Comparison of ENCODE assay signal across 32 cellular contexts in the genomic region with DNA sequence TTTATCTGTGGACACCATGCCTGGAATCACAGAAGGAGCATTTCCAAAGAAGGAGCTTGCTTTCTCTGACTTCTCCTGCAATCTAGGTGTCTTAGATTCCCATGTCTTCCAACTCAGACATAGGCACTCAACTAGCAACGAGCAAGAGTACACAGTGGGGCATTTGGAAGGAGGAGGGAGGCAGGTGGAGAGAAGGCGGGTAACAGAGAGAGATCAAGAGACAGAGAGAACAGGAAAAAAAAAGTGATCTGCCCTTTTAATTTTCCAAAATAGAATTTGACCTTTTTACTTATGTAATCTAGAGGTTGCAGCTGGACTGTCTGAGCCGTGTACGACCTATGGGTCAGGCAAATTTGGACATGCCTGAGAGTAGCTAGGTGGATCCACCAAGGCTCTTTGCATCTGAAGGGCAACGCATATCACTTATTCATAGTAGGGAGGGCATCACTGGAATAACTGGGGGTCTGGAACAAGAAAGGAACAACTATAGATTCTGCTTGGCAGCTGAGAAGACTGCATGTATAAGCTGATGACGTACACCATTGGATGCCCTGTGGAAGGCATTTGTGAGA.
"Had no signal": no experiment of that assay in that cellular context is flagged by ENCODE, and none has a peak within 500 bp of the region (broad histone marks: within the 10 kb centered on the region; RNA-seq: fewer than 3 reads in every experiment).

No MANE protein-coding gene starts in this region.

- H3K27ac Mint-ChIP-seq: activated CD4-positive, alpha-beta T cell treated with anti-CD3 and anti-CD28 coated beads, Interleukin-2, amount 10 ng/mL, durations not matched to agents 7 days and 5 days; activated CD8-positive, alpha-beta T cell treated with anti-CD3 and anti-CD28 coated beads for 36 hours; activated naive CD8-positive, alpha-beta T cell; activated T-helper 17 cell treated with anti-CD3 and anti-CD28 coated beads, Interleukin-2, amount 50 U/mL, for 72 hours; effector memory CD8-positive, alpha-beta T cell had no signal

- H3K27me3 Mint-ChIP-seq: activated CD4-positive, alpha-beta T cell treated with anti-CD3 and anti-CD28 coated beads, Interleukin-2, amount 10 ng/mL, durations not matched to agents 7 days and 5 days; activated CD8-positive, alpha-beta T cell treated with anti-CD3 and anti-CD28 coated beads for 36 hours; activated naive CD8-positive, alpha-beta T cell; activated T-helper 17 cell treated with anti-CD3 and anti-CD28 coated beads, Interleukin-2, amount 50 U/mL, for 72 hours had no signal

- H3K36me3 ChIP-seq: brain microvascular endothelial cell, esophagus muscularis mucosa, gastrocnemius medialis, heart left ventricle, WERI-Rb-1 had no signal

- H3K9me3 ChIP-seq: esophagus muscularis mucosa, gastrocnemius medialis, heart left ventricle had no signal

- H3K4me1 Mint-ChIP-seq: activated CD4-positive, alpha-beta T cell treated with anti-CD3 and anti-CD28 coated beads, Interleukin-2, amount 10 ng/mL, durations not matched to agents 7 days and 5 days; activated T-helper 17 cell treated with anti-CD3 and anti-CD28 coated beads, Interleukin-2, amount 50 U/mL, for 72 hours had no signal

- FAIRE-seq: astrocyte, colon had no signal

- H3K4me1 ChIP-seq: esophagus muscularis mucosa, gastrocnemius medialis, heart left ventricle had no signal

- H3K4me3 ChIP-seq: esophagus muscularis mucosa, gastrocnemius medialis, heart left ventricle had no signal

- DNase-seq: activated CD4-positive, alpha-beta T cell treated with anti-CD3 and anti-CD28 coated beads for 1 hour; activated CD4-positive, alpha-beta T cell treated with anti-CD3 and anti-CD28 coated beads for 4 hours; activated CD4-positive, alpha-beta T cell treated with anti-CD3 and anti-CD28 coated beads, Interleukin-2, amount 10 ng/mL, durations not matched to agents 7 days and 5 days; activated CD4-positive, alpha-beta T cell treated with anti-CD3 and anti-CD28 coated beads, Interleukin-2, amount 50 U/mL, for 4 hours; activated CD4-positive, CD25-positive, alpha-beta regulatory T cell; activated CD8-positive, alpha-beta memory T cell treated with anti-CD3 and anti-CD28 coated beads for 24 hours; activated CD8-positive, alpha-beta T cell treated with anti-CD3 and anti-CD28 coated beads for 36 hours; activated effector memory CD4-positive, alpha-beta T cell treated with Interleukin-2 at 50 U/mL for 16 hours; activated gamma-delta T cell treated with Interleukin-2 at 50 U/mL for 16 hours; activated naive CD4-positive, alpha-beta T cell treated with anti-CD3 and anti-CD28 coated beads, Interleukin-2, amount 50 U/mL, for 16 hours; activated naive CD4-positive, alpha-beta T cell treated with Interleukin-2 at 50 U/mL for 16 hours; activated T-cell treated with anti-CD3 and anti-CD28 coated beads, Interleukin-2, amount 50 U/mL, for 4 hours; amniotic stem cell; anterior cingulate cortex; brain microvascular endothelial cell; caudate nucleus; cortex of kidney; dermis blood vessel endothelial cell; effector CD4-positive, alpha-beta T cell; effector memory CD8-positive, alpha-beta T cell; erythroblast; foreskin keratinocyte; gastrocnemius medialis; glutamatergic neuron; heart left ventricle; T1000; WERI-Rb-1 had no signal

- H3K9me3 Mint-ChIP-seq: activated CD4-positive, alpha-beta T cell treated with anti-CD3 and anti-CD28 coated beads, Interleukin-2, amount 10 ng/mL, durations not matched to agents 7 days and 5 days; activated CD8-positive, alpha-beta T cell treated with anti-CD3 and anti-CD28 coated beads for 36 hours; activated T-cell treated with anti-CD3 and anti-CD28 coated beads, Interleukin-2, amount 50 U/mL, for 4 hours; activated T-helper 17 cell treated with anti-CD3 and anti-CD28 coated beads, Interleukin-2, amount 50 U/mL, for 72 hours; effector memory CD8-positive, alpha-beta T cell had no signal

- H3K27ac ChIP-seq: brain microvascular endothelial cell, esophagus muscularis mucosa, foreskin keratinocyte, gastrocnemius medialis, heart left ventricle, WERI-Rb-1 had no signal

- ATAC-seq: activated CD8-positive, alpha-beta T cell treated with anti-CD3 and anti-CD28 coated beads for 36 hours; activated T-cell treated with anti-CD3 and anti-CD28 coated beads, Interleukin-2, amount 50 U/mL, for 4 hours; activated T-helper 17 cell treated with anti-CD3 and anti-CD28 coated beads, Interleukin-2, amount 50 U/mL, for 72 hours; effector memory CD8-positive, alpha-beta T cell; foreskin keratinocyte; gastrocnemius medialis; heart left ventricle had no signal

- H3K4me3 Mint-ChIP-seq: activated CD4-positive, alpha-beta T cell treated with anti-CD3 and anti-CD28 coated beads, Interleukin-2, amount 10 ng/mL, durations not matched to agents 7 days and 5 days; activated CD8-positive, alpha-beta T cell treated with anti-CD3 and anti-CD28 coated beads for 36 hours; activated naive CD8-positive, alpha-beta T cell; activated T-cell treated with anti-CD3 and anti-CD28 coated beads, Interleukin-2, amount 50 U/mL, for 4 hours; activated T-helper 17 cell treated with anti-CD3 and anti-CD28 coated beads, Interleukin-2, amount 50 U/mL, for 72 hours; effector memory CD8-positive, alpha-beta T cell had no signal

- H3K27me3 ChIP-seq: brain microvascular endothelial cell, esophagus muscularis mucosa, foreskin keratinocyte, gastrocnemius medialis, heart left ventricle had no signal
